Comparison of ENCODE assay signal across 1 cellular context in genomic region chr11:117143871-117144476, GRCh38.
TF ChIP-seq lines count a peak whose summit lies in the region.

Gene PAFAH1B2, plus strand, starts transcription at chr11:117144287. Its CDS starts 8,161 bp downstream, at chr11:117152448.

TF ChIP-seq in WTC11, 78 proteins besides CTCF, POLR2A, EP300 and RAD21 (continued from another document):
- no peak for TF ChIP-seq ZMAT4 (CRISPR knock-in tag; IDR thresholded peaks at IDR 0.05)
